Comparison of ENCODE assay signal across 1 cellular context in the genomic region with DNA sequence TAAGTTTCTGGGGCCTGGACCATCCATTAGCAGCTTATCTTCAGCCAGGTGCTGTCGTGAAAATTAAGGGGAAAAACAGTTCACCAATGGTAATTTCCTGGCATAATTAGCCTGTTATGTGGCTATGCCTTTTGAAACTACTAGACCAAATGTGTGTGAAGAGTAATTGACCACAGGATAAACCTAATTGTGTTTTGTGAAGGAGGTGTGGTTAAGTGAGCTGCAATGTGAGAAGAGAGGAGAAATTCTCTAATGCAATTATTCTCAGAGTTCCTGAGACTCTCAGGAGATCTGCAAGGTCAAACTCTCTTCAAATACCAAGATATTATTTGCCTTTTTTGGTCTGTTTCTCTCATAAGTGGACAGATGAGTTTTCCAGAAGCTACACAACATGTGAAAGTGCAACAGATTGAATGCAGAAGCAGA.
TF ChIP-seq lines count a peak whose summit lies in the region.

No MANE protein-coding gene starts in this region.

TF ChIP-seq in K562, 482 proteins besides CTCF, POLR2A, EP300 and RAD21 (continued from another document):
- TF ChIP-seq CTBP1 (IDR thresholded peaks at IDR 0.05; ENCODE audit: borderline replicate concordance) (0 out of 2 replicates have a peak, but pooled peaks have one; percentile 19), ARID1B (IDR thresholded peaks at IDR 0.05) (peak; percentile 24; the same call in 1 of the 2 replicates), RBM14 (IDR thresholded peaks at IDR 0.05; ENCODE audit: borderline replicate concordance, insufficient read depth, low read depth, low read length) (no peak), SRSF9 (IDR thresholded peaks at IDR 0.05; ENCODE audit: borderline replicate concordance, low read depth, low read length) (no peak), CBFA2T3 (IDR thresholded peaks at IDR 0.05) (peak; percentile 15; the same call in 1 of the 2 replicates), FOSL1 (tag; conservative IDR thresholded peaks at IDR 0.05) (no peak), C11orf30 (IDR thresholded peaks at IDR 0.05; ENCODE audit: low read depth) (peak; percentile 12; the same call in 1 of the 2 replicates), DDX20 (tag; IDR thresholded peaks at IDR 0.05; ENCODE audit: low read depth) (no peak), KDM1A (IDR thresholded peaks at IDR 0.05) (no peak)
- TF ChIP-seq, protein P1, sequence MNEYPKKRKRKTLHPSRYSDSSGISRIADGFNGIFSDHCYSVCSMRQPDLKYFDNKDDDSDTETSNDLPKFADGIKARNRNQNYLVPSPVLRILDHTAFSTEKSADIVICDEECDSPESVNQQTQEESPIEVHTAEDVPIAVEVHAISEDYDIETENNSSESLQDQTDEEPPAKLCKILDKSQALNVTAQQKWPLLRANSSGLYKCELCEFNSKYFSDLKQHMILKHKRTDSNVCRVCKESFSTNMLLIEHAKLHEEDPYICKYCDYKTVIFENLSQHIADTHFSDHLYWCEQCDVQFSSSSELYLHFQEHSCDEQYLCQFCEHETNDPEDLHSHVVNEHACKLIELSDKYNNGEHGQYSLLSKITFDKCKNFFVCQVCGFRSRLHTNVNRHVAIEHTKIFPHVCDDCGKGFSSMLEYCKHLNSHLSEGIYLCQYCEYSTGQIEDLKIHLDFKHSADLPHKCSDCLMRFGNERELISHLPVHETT (CRISPR knock-in tag; conservative IDR thresholded peaks at IDR 0.05 in 1 of 2, IDR thresholded peaks at IDR 0.05 in 1 of 2), result no peak
TF ChIP-seq in K562: peak in this region for 5.
